In the genomic region with DNA sequence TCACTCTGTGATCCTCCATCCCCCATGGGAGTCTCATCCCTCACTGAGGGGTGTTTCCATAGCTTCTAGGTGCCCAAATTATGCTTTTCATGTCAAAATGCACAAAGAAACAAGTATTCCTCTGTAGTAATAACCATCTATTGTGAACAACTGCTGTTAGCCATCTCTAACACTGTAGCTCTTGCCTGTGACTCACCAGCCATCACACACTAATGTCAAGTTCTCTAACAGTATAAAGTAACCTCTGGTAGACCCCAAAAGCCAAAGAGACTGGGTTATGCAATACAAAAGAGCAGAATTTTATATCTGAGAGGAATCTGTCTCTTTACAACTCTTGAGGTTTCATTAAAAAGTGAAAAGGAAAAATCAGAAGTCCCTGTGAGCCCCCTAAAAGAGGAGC, we compare ENCODE assay signal across 29 cellular contexts. TPM values are rescaled to one million over a fixed set of nuclear protein-coding genes. Genes with fewer than 3 reads are reported as not detected.
DNase-seq lines count a peak whose midpoint lies in the region; ATAC-seq and TF ChIP-seq lines count a peak whose summit lies in the region.
"Had no signal": no experiment of that assay in that cellular context is flagged by ENCODE, and none has a peak within 500 bp of the region (broad histone marks: within the 10 kb centered on the region; RNA-seq: fewer than 3 reads in every experiment).

No MANE protein-coding gene starts in this region.

- H3K27me3 ChIP-seq in adipocyte (replicated peaks; ENCODE audit: control insufficient read depth, insufficient read depth, low read length) (no peaks in the 10 kb centered on the region), vagina (no peaks in the 10 kb centered on the region)
- H3K27me3 ChIP-seq: spleen, suprapubic skin had no signal

- no peak for DNase-seq in activated naive CD8-positive, alpha-beta T cell treated with anti-CD3 and anti-CD28 coated beads, Interleukin-2, amount 50 U/mL, for 24 hours
- no peak for DNase-seq in activated naive CD8-positive, alpha-beta T cell treated with anti-CD3 and anti-CD28 coated beads for 36 hours
- DNase-seq in adipocyte (ENCODE audit: low read depth) (peak; percentile 31), foreskin melanocyte (peak; percentile 42), vagina (ENCODE audit: extremely low spot score in 2 of 2) (no peak), cerebellum (ENCODE audit: low spot score) (no peak), NAMALWA (ENCODE audit: low spot score) (no peak)
- DNase-seq in activated naive CD4-positive, alpha-beta T cell treated with anti-CD3 and anti-CD28 coated beads for 36 hours: no peak
- DNase-seq: activated effector memory CD4-positive, alpha-beta T cell treated with Interleukin-2 at 50 U/mL for 16 hours; activated T-cell treated with anti-CD3 and anti-CD28 coated beads for 4 hours; CD8-positive, alpha-beta T cell; KG1; MM.1S; NCI-H1694; NCI-H510A; PC-9; retina; spleen; T-helper 17 cell had no signal

- no peaks in the 10 kb centered on the region for H3K9me3 ChIP-seq in adipocyte (ENCODE audit: control insufficient read depth, low read length)
- no peaks in the 10 kb centered on the region for H3K9me3 ChIP-seq in vagina
- H3K9me3 ChIP-seq: spleen, suprapubic skin had no signal

- no peak overlapping the region for H3K27ac Mint-ChIP-seq in activated naive CD8-positive, alpha-beta T cell treated with anti-CD3 and anti-CD28 coated beads, Interleukin-2, amount 50 U/mL, for 24 hours
- H3K27ac Mint-ChIP-seq in activated naive CD8-positive, alpha-beta T cell treated with anti-CD3 and anti-CD28 coated beads for 36 hours: no peak overlapping the region
- no peak overlapping the region for H3K27ac Mint-ChIP-seq in activated naive CD4-positive, alpha-beta T cell treated with anti-CD3 and anti-CD28 coated beads for 36 hours
- H3K27ac Mint-ChIP-seq: brain; CD8-positive, alpha-beta T cell; nephron; T-helper 17 cell had no signal

- intact Hi-C loops in activated naive CD4-positive, alpha-beta T cell treated with anti-CD3 and anti-CD28 coated beads for 36 hours (cut with micrococcal nuclease): no loop called here
- intact Hi-C loops in vagina (cut with DNase I): no loop called here

- no peak overlapping the region for H3K27ac ChIP-seq in vagina
- H3K27ac ChIP-seq: PC-9, spleen, suprapubic skin had no signal

- no peaks in the 10 kb centered on the region for H3K36me3 ChIP-seq in adipocyte (ENCODE audit: control insufficient read depth, insufficient read depth, low read length, severe bottlenecking)
- no peaks in the 10 kb centered on the region for H3K36me3 ChIP-seq in vagina
- H3K36me3 ChIP-seq: spleen, suprapubic skin had no signal

- H3K4me1 ChIP-seq in adipocyte (ENCODE audit: control insufficient read depth, insufficient read depth, low read length) (no peaks in the 10 kb centered on the region), vagina (no peaks in the 10 kb centered on the region)
- H3K4me1 ChIP-seq: spleen, suprapubic skin had no signal

- CTCF ChIA-PET in activated naive CD4-positive, alpha-beta T cell treated with anti-CD3 and anti-CD28 coated beads for 36 hours (lab: Charles Lee): interaction anchor here (1.4 kb wide), 1 partner anchor 51 kb away, joined by 4 read pairs; no protein-coding TSS in a partner anchor

- H3K4me1 Mint-ChIP-seq in activated naive CD8-positive, alpha-beta T cell treated with anti-CD3 and anti-CD28 coated beads, Interleukin-2, amount 50 U/mL, for 24 hours: peaks cover 5% of the 10 kb centered on the region
- H3K4me1 Mint-ChIP-seq in activated naive CD8-positive, alpha-beta T cell treated with anti-CD3 and anti-CD28 coated beads for 36 hours: no peaks in the 10 kb centered on the region
- no peaks in the 10 kb centered on the region for H3K4me1 Mint-ChIP-seq in activated naive CD4-positive, alpha-beta T cell treated with anti-CD3 and anti-CD28 coated beads for 36 hours (ENCODE audit: low read depth)
- H3K4me1 Mint-ChIP-seq: brain, nephron, T-helper 17 cell had no signal

- H3K36me3 Mint-ChIP-seq in activated naive CD8-positive, alpha-beta T cell treated with anti-CD3 and anti-CD28 coated beads, Interleukin-2, amount 50 U/mL, for 24 hours (ENCODE audit: low read depth): no peaks in the 10 kb centered on the region
- no peaks in the 10 kb centered on the region for H3K36me3 Mint-ChIP-seq in activated naive CD8-positive, alpha-beta T cell treated with anti-CD3 and anti-CD28 coated beads for 36 hours
- no peaks in the 10 kb centered on the region for H3K36me3 Mint-ChIP-seq in activated naive CD4-positive, alpha-beta T cell treated with anti-CD3 and anti-CD28 coated beads for 36 hours (ENCODE audit: low read depth)
- H3K36me3 Mint-ChIP-seq: brain; CD8-positive, alpha-beta T cell had no signal

- H3K4me3 Mint-ChIP-seq in activated naive CD8-positive, alpha-beta T cell treated with anti-CD3 and anti-CD28 coated beads, Interleukin-2, amount 50 U/mL, for 24 hours: no peak overlapping the region
- no peak overlapping the region for H3K4me3 Mint-ChIP-seq in activated naive CD8-positive, alpha-beta T cell treated with anti-CD3 and anti-CD28 coated beads for 36 hours
- no peak overlapping the region for H3K4me3 Mint-ChIP-seq in activated naive CD4-positive, alpha-beta T cell treated with anti-CD3 and anti-CD28 coated beads for 36 hours
- H3K4me3 Mint-ChIP-seq: brain; CD8-positive, alpha-beta T cell; nephron; T-helper 17 cell had no signal

- peaks cover 18% of the 10 kb centered on the region for H3K27me3 Mint-ChIP-seq in activated naive CD8-positive, alpha-beta T cell treated with anti-CD3 and anti-CD28 coated beads, Interleukin-2, amount 50 U/mL, for 24 hours
- H3K27me3 Mint-ChIP-seq in activated naive CD8-positive, alpha-beta T cell treated with anti-CD3 and anti-CD28 coated beads for 36 hours: peaks cover 10% of the 10 kb centered on the region
- H3K27me3 Mint-ChIP-seq in activated naive CD4-positive, alpha-beta T cell treated with anti-CD3 and anti-CD28 coated beads for 36 hours (ENCODE audit: low read depth): peaks cover 2% of the 10 kb centered on the region

- TF ChIP-seq CTCF in vagina (IDR thresholded peaks at IDR 0.05): no peak

- no peak overlapping the region for H3K9ac ChIP-seq in adipocyte (ENCODE audit: low read length)

- no peaks in the 10 kb centered on the region for H3K9me3 Mint-ChIP-seq in activated naive CD8-positive, alpha-beta T cell treated with anti-CD3 and anti-CD28 coated beads, Interleukin-2, amount 50 U/mL, for 24 hours
- no peaks in the 10 kb centered on the region for H3K9me3 Mint-ChIP-seq in activated naive CD8-positive, alpha-beta T cell treated with anti-CD3 and anti-CD28 coated beads for 36 hours
- H3K9me3 Mint-ChIP-seq in activated naive CD4-positive, alpha-beta T cell treated with anti-CD3 and anti-CD28 coated beads for 36 hours: no peaks in the 10 kb centered on the region
- H3K9me3 Mint-ChIP-seq: CD8-positive, alpha-beta T cell; nephron had no signal

- no peak for TF ChIP-seq POLR2A in vagina (IDR thresholded peaks at IDR 0.05)

- peak; percentile 61 for ATAC-seq in activated naive CD8-positive, alpha-beta T cell treated with anti-CD3 and anti-CD28 coated beads, Interleukin-2, amount 50 U/mL, for 24 hours
- ATAC-seq: CD8-positive, alpha-beta T cell; Right ventricle myocardium inferior; SK-N-SH treated with all-trans-retinoic acid at 6 μM for 48 hours; T-helper 17 cell had no signal

- no peak overlapping the region for H3K4me3 ChIP-seq in adipocyte (ENCODE audit: low read length)
- no peak overlapping the region for H3K4me3 ChIP-seq in vagina
- H3K4me3 ChIP-seq: PC-9, spleen, suprapubic skin had no signal

RNA-seq across cellular contexts. Expression of a gene that starts 25.4 kb away (rescaled TPM):
- not detected for total RNA-seq in activated naive CD8-positive, alpha-beta T cell treated with anti-CD3 and anti-CD28 coated beads for 36 hours
- not detected for total RNA-seq in activated naive CD4-positive, alpha-beta T cell treated with anti-CD3 and anti-CD28 coated beads for 36 hours
- not detected for total RNA-seq in vagina
- total RNA-seq in cerebellum: not detected
- total RNA-seq: CD8-positive, alpha-beta T cell; epithelial cell of proximal tubule; frontal cortex; G401; H1; osteocyte; PC-9; Right ventricle myocardium inferior; spleen; T-helper 17 cell had no signal

Comparison
In these comparisons a context has a peak if more than half of its experiments do, and no peak if none do; other contexts are left out.
1. DNase-seq: peak in adipocyte (single experiment) and foreskin melanocyte (single experiment); none in activated naive CD8-positive, alpha-beta T cell treated with anti-CD3 and anti-CD28 coated beads, Interleukin-2, amount 50 U/mL, for 24 hours (single experiment), activated naive CD8-positive, alpha-beta T cell treated with anti-CD3 and anti-CD28 coated beads for 36 hours (single experiment), activated naive CD4-positive, alpha-beta T cell treated with anti-CD3 and anti-CD28 coated beads for 36 hours (single experiment), vagina (0 of 2), cerebellum (single experiment) and NAMALWA (single experiment).